In the genomic region with DNA sequence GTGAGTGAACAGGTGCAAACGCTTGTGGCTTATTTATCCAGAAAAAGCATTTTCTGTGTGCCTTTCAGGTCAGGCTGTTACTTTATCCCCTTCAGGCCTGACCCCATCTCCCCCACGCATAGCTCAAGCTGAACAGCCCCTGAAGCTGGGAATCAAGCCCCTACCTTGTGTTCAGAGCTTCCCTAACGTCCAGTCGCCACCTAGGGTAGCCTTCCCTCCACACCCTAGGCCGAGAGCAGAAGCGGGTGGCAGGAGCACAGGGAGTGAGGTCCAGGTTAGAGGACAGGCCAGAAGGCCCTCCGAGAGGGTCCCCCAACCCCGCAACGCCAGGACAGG, we compare ENCODE assay signal across 6 cellular contexts. TPM values are rescaled to one million over a fixed set of nuclear protein-coding genes. Genes with fewer than 3 reads are reported as not detected.
DNase-seq lines count a peak whose midpoint lies in the region; ATAC-seq and TF ChIP-seq lines count a peak whose summit lies in the region.

No MANE protein-coding gene starts in this region.

- H2AFZ ChIP-seq in parathyroid adenoma: peak overlapping the region; percentile 90

- DNase-seq in coronary artery (ENCODE audit: low spot score): no peak
- no peak for DNase-seq in dermis blood vessel endothelial cell

- H3K9ac ChIP-seq in HUES48 (ENCODE audit: low read depth, low read length) (peak overlapping the region; percentile 8; the same call in 1 of the 2 replicates), parathyroid adenoma (no peak overlapping the region)

- no peaks in the 10 kb centered on the region for H3K79me2 ChIP-seq in parathyroid adenoma

- H3K27me3 ChIP-seq in HUES48 (ENCODE audit: control insufficient read depth, insufficient read depth, low read length) (0 out of 2 replicates have a peak, but pooled peaks cover 2% of the 10 kb centered on the region), parathyroid adenoma (ENCODE audit: control insufficient read depth, insufficient read depth, low read length) (no peaks in the 10 kb centered on the region)

- H3K4me3 ChIP-seq in HUES48 (ENCODE audit: low read depth, low read length) (peak overlapping the region; percentile 76), coronary artery (peak overlapping the region; percentile 83), parathyroid adenoma (ENCODE audit: low read depth, low read length) (peak overlapping the region; percentile 33)

- peak overlapping the region; percentile 59 for H3K4me2 ChIP-seq in parathyroid adenoma (ENCODE audit: low read length)

- H3K9me3 ChIP-seq in HUES48 (ENCODE audit: control insufficient read depth, insufficient read depth, low read length) (no peaks in the 10 kb centered on the region), parathyroid adenoma (ENCODE audit: control insufficient read depth, low read length) (no peaks in the 10 kb centered on the region)

- ATAC-seq in GM18519 (IDR thresholded peaks at IDR 0.05; ENCODE audit: low FRiP score, unreplicated experiment) (no peak), GM21367 (IDR thresholded peaks at IDR 0.05; ENCODE audit: unreplicated experiment) (no peak)

- H3K27ac ChIP-seq in HUES48 (ENCODE audit: low read depth, low read length): no peak overlapping the region
- H3K27ac ChIP-seq in coronary artery: no peak overlapping the region
- no peak overlapping the region for H3K27ac ChIP-seq in parathyroid adenoma

- no peak for TF ChIP-seq CTCF in coronary artery (IDR thresholded peaks at IDR 0.05)
- TF ChIP-seq CTCF in parathyroid adenoma (IDR thresholded peaks at IDR 0.05): no peak

- H3K36me3 ChIP-seq in HUES48 (ENCODE audit: control insufficient read depth, insufficient read depth, low read length) (no peaks in the 10 kb centered on the region), parathyroid adenoma (ENCODE audit: control insufficient read depth, insufficient read depth, low read length) (no peaks in the 10 kb centered on the region)

- no peaks in the 10 kb centered on the region; the same call in 1 of the 2 replicates for H3K4me1 ChIP-seq in HUES48 (ENCODE audit: control insufficient read depth, insufficient read depth, low read length)
- peaks cover 10% of the 10 kb centered on the region for H3K4me1 ChIP-seq in parathyroid adenoma

RNA-seq across cellular contexts. Expression of a gene that starts 0.5 kb away (rescaled TPM):
- total RNA-seq in dermis blood vessel endothelial cell: 1.9 and 2.6 TPM in 2 replicates

RNA-seq across cellular contexts. Expression of a gene that starts 18.5 kb away (rescaled TPM):
- 50.4 and 50.6 TPM in 2 replicates for total RNA-seq in dermis blood vessel endothelial cell

RNA-seq across cellular contexts. Expression of a gene that starts 18.5 kb away (rescaled TPM):
- 7.7 and 8.8 TPM in 2 replicates for total RNA-seq in dermis blood vessel endothelial cell

RNA-seq across cellular contexts. Expression of a gene that starts 30.8 kb away (rescaled TPM):
- 43.6 and 57.8 TPM in 2 replicates for total RNA-seq in dermis blood vessel endothelial cell

RNA-seq across cellular contexts. Expression of a gene that starts 56.0 kb away (rescaled TPM):
- 33.6 and 35.2 TPM in 2 replicates for total RNA-seq in dermis blood vessel endothelial cell

Comparison
In these comparisons a context has a peak if more than half of its experiments do, and no peak if none do; other contexts are left out.
1. H3K4me3 ChIP-seq: peak in every context shown above with its lines; median percentile 83 in coronary artery; 76 in HUES48; 33 in parathyroid adenoma.